Comparison of ENCODE assay signal across 1 cellular context in the genomic region with DNA sequence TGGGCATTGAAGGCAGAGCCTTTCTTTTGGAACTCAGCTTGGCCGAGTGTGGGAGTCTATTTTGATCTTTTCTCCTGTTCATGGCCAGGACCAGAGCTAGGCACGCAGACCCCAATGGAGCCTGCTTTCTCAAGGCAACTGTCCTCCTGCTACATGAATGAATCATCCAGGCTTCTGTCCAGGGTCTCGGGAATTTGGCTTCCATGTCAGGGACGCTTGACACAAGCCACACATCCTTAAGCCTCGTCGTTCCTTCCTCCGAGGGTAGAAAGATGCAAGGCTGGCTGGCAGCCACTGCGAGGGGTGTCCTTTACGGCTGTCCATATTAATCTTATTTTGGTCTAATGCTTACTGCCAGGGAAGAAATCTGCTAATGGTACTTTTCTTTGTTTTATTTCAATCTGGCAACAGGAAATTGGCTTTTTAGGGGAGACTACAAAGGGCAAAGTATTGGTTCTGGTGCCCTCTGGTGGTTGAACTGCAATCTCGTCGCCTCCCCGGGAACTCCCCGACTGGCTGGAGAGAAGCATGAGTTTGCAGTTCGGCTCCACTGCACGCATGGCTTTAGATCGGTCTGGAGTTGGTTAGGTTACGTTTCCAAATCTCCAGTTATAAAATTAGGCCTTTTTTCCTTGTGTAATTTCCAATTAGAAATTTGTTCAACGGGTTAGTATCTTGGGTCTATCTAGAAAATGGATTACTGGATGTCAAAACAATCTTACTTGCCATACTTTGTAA.
TF ChIP-seq lines count a peak whose summit lies in the region.

No MANE protein-coding gene starts in this region.

TF ChIP-seq in HepG2, 621 proteins besides CTCF, POLR2A, EP300 and RAD21 (continued from another document and continues in another):
- TF ChIP-seq, protein P1, sequence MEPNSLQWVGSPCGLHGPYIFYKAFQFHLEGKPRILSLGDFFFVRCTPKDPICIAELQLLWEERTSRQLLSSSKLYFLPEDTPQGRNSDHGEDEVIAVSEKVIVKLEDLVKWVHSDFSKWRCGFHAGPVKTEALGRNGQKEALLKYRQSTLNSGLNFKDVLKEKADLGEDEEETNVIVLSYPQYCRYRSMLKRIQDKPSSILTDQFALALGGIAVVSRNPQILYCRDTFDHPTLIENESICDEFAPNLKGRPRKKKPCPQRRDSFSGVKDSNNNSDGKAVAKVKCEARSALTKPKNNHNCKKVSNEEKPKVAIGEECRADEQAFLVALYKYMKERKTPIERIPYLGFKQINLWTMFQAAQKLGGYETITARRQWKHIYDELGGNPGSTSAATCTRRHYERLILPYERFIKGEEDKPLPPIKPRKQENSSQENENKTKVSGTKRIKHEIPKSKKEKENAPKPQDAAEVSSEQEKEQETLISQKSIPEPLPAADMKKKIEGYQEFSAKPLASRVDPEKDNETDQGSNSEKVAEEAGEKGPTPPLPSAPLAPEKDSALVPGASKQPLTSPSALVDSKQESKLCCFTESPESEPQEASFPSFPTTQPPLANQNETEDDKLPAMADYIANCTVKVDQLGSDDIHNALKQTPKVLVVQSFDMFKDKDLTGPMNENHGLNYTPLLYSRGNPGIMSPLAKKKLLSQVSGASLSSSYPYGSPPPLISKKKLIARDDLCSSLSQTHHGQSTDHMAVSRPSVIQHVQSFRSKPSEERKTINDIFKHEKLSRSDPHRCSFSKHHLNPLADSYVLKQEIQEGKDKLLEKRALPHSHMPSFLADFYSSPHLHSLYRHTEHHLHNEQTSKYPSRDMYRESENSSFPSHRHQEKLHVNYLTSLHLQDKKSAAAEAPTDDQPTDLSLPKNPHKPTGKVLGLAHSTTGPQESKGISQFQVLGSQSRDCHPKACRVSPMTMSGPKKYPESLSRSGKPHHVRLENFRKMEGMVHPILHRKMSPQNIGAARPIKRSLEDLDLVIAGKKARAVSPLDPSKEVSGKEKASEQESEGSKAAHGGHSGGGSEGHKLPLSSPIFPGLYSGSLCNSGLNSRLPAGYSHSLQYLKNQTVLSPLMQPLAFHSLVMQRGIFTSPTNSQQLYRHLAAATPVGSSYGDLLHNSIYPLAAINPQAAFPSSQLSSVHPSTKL (CRISPR knock-in tag; IDR thresholded peaks at IDR 0.05): 0 out of 2 replicates have a peak, but pooled peaks have one; percentile 26
- TF ChIP-seq, protein P2, sequence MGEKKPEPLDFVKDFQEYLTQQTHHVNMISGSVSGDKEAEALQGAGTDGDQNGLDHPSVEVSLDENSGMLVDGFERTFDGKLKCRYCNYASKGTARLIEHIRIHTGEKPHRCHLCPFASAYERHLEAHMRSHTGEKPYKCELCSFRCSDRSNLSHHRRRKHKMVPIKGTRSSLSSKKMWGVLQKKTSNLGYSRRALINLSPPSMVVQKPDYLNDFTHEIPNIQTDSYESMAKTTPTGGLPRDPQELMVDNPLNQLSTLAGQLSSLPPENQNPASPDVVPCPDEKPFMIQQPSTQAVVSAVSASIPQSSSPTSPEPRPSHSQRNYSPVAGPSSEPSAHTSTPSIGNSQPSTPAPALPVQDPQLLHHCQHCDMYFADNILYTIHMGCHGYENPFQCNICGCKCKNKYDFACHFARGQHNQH (CRISPR knock-in tag; IDR thresholded peaks at IDR 0.05): peak; percentile 50; the same call in 1 of the 2 replicates
- TF ChIP-seq KDM4B (CRISPR knock-in tag; IDR thresholded peaks at IDR 0.05): no peak
- TF ChIP-seq MXI1 (IDR thresholded peaks at IDR 0.05; ENCODE audit: borderline replicate concordance, low read depth, low read length): peak; percentile 29; the same call in 1 of the 3 replicates
- TF ChIP-seq, protein P3, sequence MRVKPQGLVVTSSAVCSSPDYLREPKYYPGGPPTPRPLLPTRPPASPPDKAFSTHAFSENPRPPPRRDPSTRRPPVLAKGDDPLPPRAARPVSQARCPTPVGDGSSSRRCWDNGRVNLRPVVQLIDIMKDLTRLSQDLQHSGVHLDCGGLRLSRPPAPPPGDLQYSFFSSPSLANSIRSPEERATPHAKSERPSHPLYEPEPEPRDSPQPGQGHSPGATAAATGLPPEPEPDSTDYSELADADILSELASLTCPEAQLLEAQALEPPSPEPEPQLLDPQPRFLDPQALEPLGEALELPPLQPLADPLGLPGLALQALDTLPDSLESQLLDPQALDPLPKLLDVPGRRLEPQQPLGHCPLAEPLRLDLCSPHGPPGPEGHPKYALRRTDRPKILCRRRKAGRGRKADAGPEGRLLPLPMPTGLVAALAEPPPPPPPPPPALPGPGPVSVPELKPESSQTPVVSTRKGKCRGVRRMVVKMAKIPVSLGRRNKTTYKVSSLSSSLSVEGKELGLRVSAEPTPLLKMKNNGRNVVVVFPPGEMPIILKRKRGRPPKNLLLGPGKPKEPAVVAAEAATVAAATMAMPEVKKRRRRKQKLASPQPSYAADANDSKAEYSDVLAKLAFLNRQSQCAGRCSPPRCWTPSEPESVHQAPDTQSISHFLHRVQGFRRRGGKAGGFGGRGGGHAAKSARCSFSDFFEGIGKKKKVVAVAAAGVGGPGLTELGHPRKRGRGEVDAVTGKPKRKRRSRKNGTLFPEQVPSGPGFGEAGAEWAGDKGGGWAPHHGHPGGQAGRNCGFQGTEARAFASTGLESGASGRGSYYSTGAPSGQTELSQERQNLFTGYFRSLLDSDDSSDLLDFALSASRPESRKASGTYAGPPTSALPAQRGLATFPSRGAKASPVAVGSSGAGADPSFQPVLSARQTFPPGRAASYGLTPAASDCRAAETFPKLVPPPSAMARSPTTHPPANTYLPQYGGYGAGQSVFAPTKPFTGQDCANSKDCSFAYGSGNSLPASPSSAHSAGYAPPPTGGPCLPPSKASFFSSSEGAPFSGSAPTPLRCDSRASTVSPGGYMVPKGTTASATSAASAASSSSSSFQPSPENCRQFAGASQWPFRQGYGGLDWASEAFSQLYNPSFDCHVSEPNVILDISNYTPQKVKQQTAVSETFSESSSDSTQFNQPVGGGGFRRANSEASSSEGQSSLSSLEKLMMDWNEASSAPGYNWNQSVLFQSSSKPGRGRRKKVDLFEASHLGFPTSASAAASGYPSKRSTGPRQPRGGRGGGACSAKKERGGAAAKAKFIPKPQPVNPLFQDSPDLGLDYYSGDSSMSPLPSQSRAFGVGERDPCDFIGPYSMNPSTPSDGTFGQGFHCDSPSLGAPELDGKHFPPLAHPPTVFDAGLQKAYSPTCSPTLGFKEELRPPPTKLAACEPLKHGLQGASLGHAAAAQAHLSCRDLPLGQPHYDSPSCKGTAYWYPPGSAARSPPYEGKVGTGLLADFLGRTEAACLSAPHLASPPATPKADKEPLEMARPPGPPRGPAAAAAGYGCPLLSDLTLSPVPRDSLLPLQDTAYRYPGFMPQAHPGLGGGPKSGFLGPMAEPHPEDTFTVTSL (CRISPR knock-in tag; IDR thresholded peaks at IDR 0.05; ENCODE audit: borderline replicate concordance): peak; percentile 61; the same call in 1 of the 2 replicates
- TF ChIP-seq, protein P4, sequence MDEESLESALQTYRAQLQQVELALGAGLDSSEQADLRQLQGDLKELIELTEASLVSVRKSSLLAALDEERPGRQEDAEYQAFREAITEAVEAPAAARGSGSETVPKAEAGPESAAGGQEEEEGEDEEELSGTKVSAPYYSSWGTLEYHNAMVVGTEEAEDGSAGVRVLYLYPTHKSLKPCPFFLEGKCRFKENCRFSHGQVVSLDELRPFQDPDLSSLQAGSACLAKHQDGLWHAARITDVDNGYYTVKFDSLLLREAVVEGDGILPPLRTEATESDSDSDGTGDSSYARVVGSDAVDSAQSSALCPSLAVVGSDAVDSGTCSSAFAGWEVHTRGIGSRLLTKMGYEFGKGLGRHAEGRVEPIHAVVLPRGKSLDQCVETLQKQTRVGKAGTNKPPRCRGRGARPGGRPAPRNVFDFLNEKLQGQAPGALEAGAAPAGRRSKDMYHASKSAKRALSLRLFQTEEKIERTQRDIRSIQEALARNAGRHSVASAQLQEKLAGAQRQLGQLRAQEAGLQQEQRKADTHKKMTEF (CRISPR knock-in tag; IDR thresholded peaks at IDR 0.05): peak; percentile 56
- TF ChIP-seq POGZ (CRISPR knock-in tag; IDR thresholded peaks at IDR 0.05): peak; percentile 25; the same call in 1 of the 2 replicates
- TF ChIP-seq, protein P5, sequence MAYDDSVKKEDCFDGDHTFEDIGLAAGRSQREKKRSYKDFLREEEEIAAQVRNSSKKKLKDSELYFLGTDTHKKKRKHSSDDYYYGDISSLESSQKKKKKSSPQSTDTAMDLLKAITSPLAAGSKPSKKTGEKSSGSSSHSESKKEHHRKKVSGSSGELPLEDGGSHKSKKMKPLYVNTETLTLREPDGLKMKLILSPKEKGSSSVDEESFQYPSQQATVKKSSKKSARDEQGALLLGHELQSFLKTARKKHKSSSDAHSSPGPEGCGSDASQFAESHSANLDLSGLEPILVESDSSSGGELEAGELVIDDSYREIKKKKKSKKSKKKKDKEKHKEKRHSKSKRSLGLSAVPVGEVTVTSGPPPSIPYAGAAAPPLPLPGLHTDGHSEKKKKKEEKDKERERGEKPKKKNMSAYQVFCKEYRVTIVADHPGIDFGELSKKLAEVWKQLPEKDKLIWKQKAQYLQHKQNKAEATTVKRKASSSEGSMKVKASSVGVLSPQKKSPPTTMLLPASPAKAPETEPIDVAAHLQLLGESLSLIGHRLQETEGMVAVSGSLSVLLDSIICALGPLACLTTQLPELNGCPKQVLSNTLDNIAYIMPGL (CRISPR knock-in tag; IDR thresholded peaks at IDR 0.05; ENCODE audit: borderline replicate concordance in 1 of 2, low read depth in 1 of 2): peak in 1 of 2 experiments; percentile 69; a peak in 1 of 4 replicates
- TF ChIP-seq ZNF335 (CRISPR knock-in tag; IDR thresholded peaks at IDR 0.05): peak; percentile 56; the same call in 1 of the 2 replicates
- TF ChIP-seq, protein P6, sequence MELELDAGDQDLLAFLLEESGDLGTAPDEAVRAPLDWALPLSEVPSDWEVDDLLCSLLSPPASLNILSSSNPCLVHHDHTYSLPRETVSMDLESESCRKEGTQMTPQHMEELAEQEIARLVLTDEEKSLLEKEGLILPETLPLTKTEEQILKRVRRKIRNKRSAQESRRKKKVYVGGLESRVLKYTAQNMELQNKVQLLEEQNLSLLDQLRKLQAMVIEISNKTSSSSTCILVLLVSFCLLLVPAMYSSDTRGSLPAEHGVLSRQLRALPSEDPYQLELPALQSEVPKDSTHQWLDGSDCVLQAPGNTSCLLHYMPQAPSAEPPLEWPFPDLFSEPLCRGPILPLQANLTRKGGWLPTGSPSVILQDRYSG (CRISPR knock-in tag; IDR thresholded peaks at IDR 0.05): no peak
- 0 out of 2 replicates have a peak, but pooled peaks have one; percentile 5 for TF ChIP-seq FOXO1 (CRISPR knock-in tag; IDR thresholded peaks at IDR 0.05)
- TF ChIP-seq MEF2D (CRISPR knock-in tag; IDR thresholded peaks at IDR 0.05): no peak
- TF ChIP-seq, protein P7, sequence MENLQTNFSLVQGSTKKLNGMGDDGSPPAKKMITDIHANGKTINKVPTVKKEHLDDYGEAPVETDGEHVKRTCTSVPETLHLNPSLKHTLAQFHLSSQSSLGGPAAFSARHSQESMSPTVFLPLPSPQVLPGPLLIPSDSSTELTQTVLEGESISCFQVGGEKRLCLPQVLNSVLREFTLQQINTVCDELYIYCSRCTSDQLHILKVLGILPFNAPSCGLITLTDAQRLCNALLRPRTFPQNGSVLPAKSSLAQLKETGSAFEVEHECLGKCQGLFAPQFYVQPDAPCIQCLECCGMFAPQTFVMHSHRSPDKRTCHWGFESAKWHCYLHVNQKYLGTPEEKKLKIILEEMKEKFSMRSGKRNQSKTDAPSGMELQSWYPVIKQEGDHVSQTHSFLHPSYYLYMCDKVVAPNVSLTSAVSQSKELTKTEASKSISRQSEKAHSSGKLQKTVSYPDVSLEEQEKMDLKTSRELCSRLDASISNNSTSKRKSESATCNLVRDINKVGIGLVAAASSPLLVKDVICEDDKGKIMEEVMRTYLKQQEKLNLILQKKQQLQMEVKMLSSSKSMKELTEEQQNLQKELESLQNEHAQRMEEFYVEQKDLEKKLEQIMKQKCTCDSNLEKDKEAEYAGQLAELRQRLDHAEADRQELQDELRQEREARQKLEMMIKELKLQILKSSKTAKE (CRISPR knock-in tag; IDR thresholded peaks at IDR 0.05; ENCODE audit: borderline replicate concordance): no peak
- no peak for TF ChIP-seq KLF12 (CRISPR knock-in tag; IDR thresholded peaks at IDR 0.05; ENCODE audit: borderline replicate concordance)
- peak in 1 of 2 experiments; percentile 9; a peak in 1 of 4 replicates for TF ChIP-seq MAFK (conservative IDR thresholded peaks at IDR 0.05 in 1 of 2, IDR thresholded peaks at IDR 0.05 in 1 of 2; ENCODE audit: low read length in 2 of 2)
- no peak for TF ChIP-seq PTBP1 (IDR thresholded peaks at IDR 0.05; ENCODE audit: low read depth, low read length, poor library complexity, severe bottlenecking)
- no peak for TF ChIP-seq ZFP36L2 (CRISPR knock-in tag; IDR thresholded peaks at IDR 0.05)
- 0 out of 2 replicates have a peak, but pooled peaks have one; percentile 37 for TF ChIP-seq NR2C2 (CRISPR knock-in tag; IDR thresholded peaks at IDR 0.05; ENCODE audit: borderline replicate concordance)
- TF ChIP-seq, protein P8, sequence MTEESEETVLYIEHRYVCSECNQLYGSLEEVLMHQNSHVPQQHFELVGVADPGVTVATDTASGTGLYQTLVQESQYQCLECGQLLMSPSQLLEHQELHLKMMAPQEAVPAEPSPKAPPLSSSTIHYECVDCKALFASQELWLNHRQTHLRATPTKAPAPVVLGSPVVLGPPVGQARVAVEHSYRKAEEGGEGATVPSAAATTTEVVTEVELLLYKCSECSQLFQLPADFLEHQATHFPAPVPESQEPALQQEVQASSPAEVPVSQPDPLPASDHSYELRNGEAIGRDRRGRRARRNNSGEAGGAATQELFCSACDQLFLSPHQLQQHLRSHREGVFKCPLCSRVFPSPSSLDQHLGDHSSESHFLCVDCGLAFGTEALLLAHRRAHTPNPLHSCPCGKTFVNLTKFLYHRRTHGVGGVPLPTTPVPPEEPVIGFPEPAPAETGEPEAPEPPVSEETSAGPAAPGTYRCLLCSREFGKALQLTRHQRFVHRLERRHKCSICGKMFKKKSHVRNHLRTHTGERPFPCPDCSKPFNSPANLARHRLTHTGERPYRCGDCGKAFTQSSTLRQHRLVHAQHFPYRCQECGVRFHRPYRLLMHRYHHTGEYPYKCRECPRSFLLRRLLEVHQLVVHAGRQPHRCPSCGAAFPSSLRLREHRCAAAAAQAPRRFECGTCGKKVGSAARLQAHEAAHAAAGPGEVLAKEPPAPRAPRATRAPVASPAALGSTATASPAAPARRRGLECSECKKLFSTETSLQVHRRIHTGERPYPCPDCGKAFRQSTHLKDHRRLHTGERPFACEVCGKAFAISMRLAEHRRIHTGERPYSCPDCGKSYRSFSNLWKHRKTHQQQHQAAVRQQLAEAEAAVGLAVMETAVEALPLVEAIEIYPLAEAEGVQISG (CRISPR knock-in tag; IDR thresholded peaks at IDR 0.05): no peak; the same call in 1 of the 2 replicates
- TF ChIP-seq, protein P9, sequence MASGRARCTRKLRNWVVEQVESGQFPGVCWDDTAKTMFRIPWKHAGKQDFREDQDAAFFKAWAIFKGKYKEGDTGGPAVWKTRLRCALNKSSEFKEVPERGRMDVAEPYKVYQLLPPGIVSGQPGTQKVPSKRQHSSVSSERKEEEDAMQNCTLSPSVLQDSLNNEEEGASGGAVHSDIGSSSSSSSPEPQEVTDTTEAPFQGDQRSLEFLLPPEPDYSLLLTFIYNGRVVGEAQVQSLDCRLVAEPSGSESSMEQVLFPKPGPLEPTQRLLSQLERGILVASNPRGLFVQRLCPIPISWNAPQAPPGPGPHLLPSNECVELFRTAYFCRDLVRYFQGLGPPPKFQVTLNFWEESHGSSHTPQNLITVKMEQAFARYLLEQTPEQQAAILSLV (CRISPR knock-in tag; IDR thresholded peaks at IDR 0.05; ENCODE audit: borderline replicate concordance): 0 out of 2 replicates have a peak, but pooled peaks have one; percentile 17
- peak; percentile 98 for TF ChIP-seq SMC3 (IDR thresholded peaks at IDR 0.05; ENCODE audit: low read length)
- peak; percentile 55; the same call in 1 of the 2 replicates for TF ChIP-seq HDAC2 (CRISPR knock-in tag; IDR thresholded peaks at IDR 0.05)
- TF ChIP-seq, protein P10, sequence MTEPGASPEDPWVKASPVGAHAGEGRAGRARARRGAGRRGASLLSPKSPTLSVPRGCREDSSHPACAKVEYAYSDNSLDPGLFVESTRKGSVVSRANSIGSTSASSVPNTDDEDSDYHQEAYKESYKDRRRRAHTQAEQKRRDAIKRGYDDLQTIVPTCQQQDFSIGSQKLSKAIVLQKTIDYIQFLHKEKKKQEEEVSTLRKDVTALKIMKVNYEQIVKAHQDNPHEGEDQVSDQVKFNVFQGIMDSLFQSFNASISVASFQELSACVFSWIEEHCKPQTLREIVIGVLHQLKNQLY (CRISPR knock-in tag; IDR thresholded peaks at IDR 0.05): 0 out of 2 replicates have a peak, but pooled peaks have one; percentile 8
- TF ChIP-seq RBAK (CRISPR knock-in tag; IDR thresholded peaks at IDR 0.05): no peak
- TF ChIP-seq ZNF256 (CRISPR knock-in tag; conservative IDR thresholded peaks at IDR 0.05): no peak
